Comparison of ENCODE assay signal across 8 cellular contexts in genomic region chr6:149235130-149235561, GRCh38.
A peak's percentile ranks its signal among the peaks of the same experiment; 100 is the strongest.
DNase-seq lines count a peak whose midpoint lies in the region; ATAC-seq and TF ChIP-seq lines count a peak whose summit lies in the region.

No MANE protein-coding gene starts in this region.

- H3K9me3 Mint-ChIP-seq in Calu3 (ENCODE audit: low read depth, unreplicated experiment): peaks cover 9% of the 10 kb centered on the region

- no peak for TF ChIP-seq POLR2A in spleen (IDR thresholded peaks at IDR 0.05)

- H3K27me3 Mint-ChIP-seq in Calu3 (ENCODE audit: unreplicated experiment): no peaks in the 10 kb centered on the region

- peak overlapping the region; percentile 98 for H3K27ac Mint-ChIP-seq in Calu3 (ENCODE audit: unreplicated experiment)

- H3K4me3 ChIP-seq in effector memory CD4-positive, alpha-beta T cell (ENCODE audit: insufficient read depth, low read depth, low read length, poor library complexity, severe bottlenecking): no peak overlapping the region
- H3K4me3 ChIP-seq in spleen: no peak overlapping the region

- no peaks in the 10 kb centered on the region for H3K36me3 ChIP-seq in effector memory CD4-positive, alpha-beta T cell (ENCODE audit: control insufficient read depth, insufficient read depth, low read length)
- no peaks in the 10 kb centered on the region for H3K36me3 ChIP-seq in spleen

- H3K27ac ChIP-seq in effector memory CD4-positive, alpha-beta T cell (ENCODE audit: insufficient read depth, low read length, poor library complexity, severe bottlenecking): peak overlapping the region; percentile 97
- H3K27ac ChIP-seq in spleen: peak overlapping the region in 7 of 8 donors; percentile 29 to 67 (median 54)

- WGBS in spleen, 5 donors: 11 to 17% (median 12%) methylated on average over 3 of the region's 3 CpGs

- H3K4me1 ChIP-seq in effector memory CD4-positive, alpha-beta T cell (ENCODE audit: control insufficient read depth, insufficient read depth, low read length, poor library complexity, severe bottlenecking): peaks cover 35% of the 10 kb centered on the region
- peaks cover 12 to 57% (median 47%) of the 10 kb centered on the region in 6 donors for H3K4me1 ChIP-seq in spleen

- ATAC-seq in GM19023 (IDR thresholded peaks at IDR 0.05; ENCODE audit: unreplicated experiment): peak; percentile 88
- peak; percentile 72 for ATAC-seq in HG03103 (IDR thresholded peaks at IDR 0.05; ENCODE audit: low read depth, unreplicated experiment)

- intact Hi-C loops in Calu3 (cut with micrococcal nuclease; ENCODE audit: unreplicated experiment) (no loop called here), spleen (cut with DNase I; ENCODE audit: low total_unique reads) (no loop called here)

- H3K9me3 ChIP-seq in effector memory CD4-positive, alpha-beta T cell (ENCODE audit: control insufficient read depth, low read length): peaks cover 9% of the 10 kb centered on the region
- H3K9me3 ChIP-seq in spleen: peaks cover 0 to 19% (median 11%) of the 10 kb centered on the region in 8 donors

- H3K4me1 Mint-ChIP-seq in Calu3 (ENCODE audit: low read depth, unreplicated experiment): peaks cover 34% of the 10 kb centered on the region

- no peaks in the 10 kb centered on the region for H3K27me3 ChIP-seq in effector memory CD4-positive, alpha-beta T cell (replicated peaks; ENCODE audit: control insufficient read depth, insufficient read depth, low read length, poor library complexity, severe bottlenecking)
- H3K27me3 ChIP-seq in spleen (replicated peaks in 1 of 7): no peaks in the 10 kb centered on the region

- CTCF ChIA-PET in Calu3 (lab: Charles Lee): interaction anchor here (0.7 kb wide), 1 partner anchor 52 kb away, joined by 3 read pairs; no protein-coding TSS in a partner anchor

- peak; percentile 68 for DNase-seq in Calu3
- DNase-seq in NOMO-1 treated with DMSO at 0.1 percent for 48 hours (lab: John Stamatoyannopoulos, UW; ENCODE audit: unreplicated experiment): peak; percentile 89
- DNase-seq in effector memory CD4-positive, alpha-beta T cell: no peak
- DNase-seq in spleen: no peak
- DNase-seq in anterior cingulate cortex (lab: John Stamatoyannopoulos, UW): no peak
- no peak for DNase-seq in iPS-NIHi11 (ENCODE audit: low spot score)

- H3K36me3 Mint-ChIP-seq in Calu3 (ENCODE audit: insufficient read depth, unreplicated experiment): peaks cover 14% of the 10 kb centered on the region

- H3K4me3 Mint-ChIP-seq in Calu3 (ENCODE audit: low read depth, unreplicated experiment): peak overlapping the region; percentile 34

- no peak for TF ChIP-seq CTCF in Calu3 (IDR thresholded peaks at IDR 0.05; ENCODE audit: unreplicated experiment)
- TF ChIP-seq CTCF in spleen (IDR thresholded peaks at IDR 0.05 in 8 of 11, conservative IDR thresholded peaks at IDR 0.05 in 3 of 11): no peak

- BruUV-seq in Calu3 (replicated peaks; lab: Mats Ljungman, UMichigan): no TSS peak

Comparison
In these comparisons a context has a peak if more than half of its experiments do, and no peak if none do; other contexts are left out.
1. DNase-seq: peak in Calu3 (single experiment) and NOMO-1 treated with DMSO at 0.1 percent for 48 hours (single experiment); none in effector memory CD4-positive, alpha-beta T cell (0 of 3), spleen (single experiment), anterior cingulate cortex (0 of 58) and iPS-NIHi11 (single experiment).